In genomic region chr5:171893290-171893890, GRCh38 we compare ENCODE assay signal across 13 cellular contexts.
DNase-seq lines count a peak whose midpoint lies in the region; ATAC-seq and TF ChIP-seq lines count a peak whose summit lies in the region.
"Had no signal": no experiment of that assay in that cellular context is flagged by ENCODE, and none has a peak within 500 bp of the region (broad histone marks: within the 10 kb centered on the region; RNA-seq: fewer than 3 reads in every experiment).

No MANE protein-coding gene starts in this region.

- TF ChIP-seq CTCF in natural killer cell (IDR thresholded peaks at IDR 0.05), result no peak

- no peaks in the 10 kb centered on the region for H3K9me3 ChIP-seq in adipocyte (ENCODE audit: control insufficient read depth, low read length)
- H3K9me3 ChIP-seq: prostate gland had no signal

- H3K27ac Mint-ChIP-seq in natural killer cell, result no peak overlapping the region
- H3K27ac Mint-ChIP-seq: memory B cell; T-helper 1 cell treated with Interleukin-12 subunit alpha and Interleukin-12 subunit beta and Interleukin-4 antibody, amounts not matched to agents 30 μg/mL and 1 μg/mL, for 36 hours had no signal

- H3K9me3 Mint-ChIP-seq in natural killer cell, result no peaks in the 10 kb centered on the region
- H3K9me3 Mint-ChIP-seq: memory B cell; T-helper 1 cell treated with Interleukin-12 subunit alpha and Interleukin-12 subunit beta and Interleukin-4 antibody, amounts not matched to agents 30 μg/mL and 1 μg/mL, for 36 hours had no signal

- H3K9ac ChIP-seq in adipocyte (ENCODE audit: low read length), result no peak overlapping the region

- peaks cover 40% of the 10 kb centered on the region for H3K36me3 ChIP-seq in adipocyte (ENCODE audit: control insufficient read depth, insufficient read depth, low read length, severe bottlenecking)
- H3K36me3 ChIP-seq: prostate gland had no signal

- no peaks in the 10 kb centered on the region for H3K27me3 ChIP-seq in adipocyte (replicated peaks; ENCODE audit: control insufficient read depth, insufficient read depth, low read length)

- no peaks in the 10 kb centered on the region for H3K27me3 Mint-ChIP-seq in natural killer cell (ENCODE audit: low read depth in 2 of 2)
- H3K27me3 Mint-ChIP-seq: memory B cell had no signal

- H3K4me3 ChIP-seq in adipocyte (ENCODE audit: low read length), result no peak overlapping the region
- H3K4me3 ChIP-seq: prostate gland had no signal

- H3K4me1 Mint-ChIP-seq in natural killer cell, result peaks cover 5 to 20% of the 10 kb centered on the region in 2 donors

- H3K4me3 Mint-ChIP-seq in natural killer cell, result no peak overlapping the region
- H3K4me3 Mint-ChIP-seq: memory B cell; T-helper 1 cell treated with Interleukin-12 subunit alpha and Interleukin-12 subunit beta and Interleukin-4 antibody, amounts not matched to agents 30 μg/mL and 1 μg/mL, for 36 hours had no signal

- intact Hi-C loops in natural killer cell (cut with micrococcal nuclease), result no loop called here

- DNase-seq in AG08396 (ENCODE audit: low spot score), result peak; percentile 21
- DNase-seq in GM03348 (ENCODE audit: low spot score), result peak; percentile 54
- peak; percentile 81 for DNase-seq in adipocyte (ENCODE audit: low read depth)
- peak; percentile 13 for DNase-seq in glomerular visceral epithelial cell (ENCODE audit: extremely low spot score)
- DNase-seq in natural killer cell, result no peak
- DNase-seq: COR-L47; NCI-H146; stimulated activated CD4-positive, alpha-beta T cell treated with anti-CD3 and anti-CD28 coated beads, Interleukin-4, amount 100 ng/mL, for 24 hours had no signal

- H3K4me1 ChIP-seq in adipocyte (ENCODE audit: control insufficient read depth, insufficient read depth, low read length), result peaks cover 19% of the 10 kb centered on the region
- H3K4me1 ChIP-seq: prostate gland had no signal

- no peak for ATAC-seq in GM21423 (IDR thresholded peaks at IDR 0.05; ENCODE audit: unreplicated experiment)
- ATAC-seq in natural killer cell, result no peak
- no peak for ATAC-seq in GM19324 (IDR thresholded peaks at IDR 0.05; ENCODE audit: low FRiP score, unreplicated experiment)

- peaks cover 16% of the 10 kb centered on the region for H3K36me3 Mint-ChIP-seq in natural killer cell
